8 cellular contexts compared by ENCODE assay signal in genomic region chr11:95154514-95154913, GRCh38.
DNase-seq lines count a peak whose midpoint lies in the region; ATAC-seq, FAIRE-seq and TF ChIP-seq lines count a peak whose summit lies in the region.

No MANE protein-coding gene starts in this region.

- H3K27ac ChIP-seq in transverse colon = no peak overlapping the region

- peak; percentile 57 for DNase-seq in activated gamma-delta T cell treated with Interleukin-2 at 50 U/mL for 16 hours
- no peak for DNase-seq in activated gamma-delta T cell (lab: John Stamatoyannopoulos, UW)
- peak; percentile 52 for DNase-seq in NCI-H1105 treated with DMSO at 0.1 percent for 48 hours (lab: John Stamatoyannopoulos, UW)
- DNase-seq in T-helper 9 cell = peak; percentile 28
- DNase-seq in bronchial epithelial cell (ENCODE audit: low read depth) = peak; percentile 56
- peak; percentile 13 for DNase-seq in midbrain (lab: John Stamatoyannopoulos, UW)
- DNase-seq in transverse colon = peak; percentile 62

- H3K27me3 ChIP-seq in bronchial epithelial cell (ENCODE audit: control insufficient read depth, insufficient read depth, low read length) (no peaks in the 10 kb centered on the region), transverse colon (no peaks in the 10 kb centered on the region)

- TF ChIP-seq CTCF in bronchial epithelial cell (IDR thresholded peaks at IDR 0.05; ENCODE audit: insufficient read depth, low read length, severe bottlenecking) (peak; percentile 63), transverse colon (IDR thresholded peaks at IDR 0.05) (peak; percentile 29 to 62 (median 55))

- H3K4me3 ChIP-seq in bronchial epithelial cell (ENCODE audit: low read depth, low read length) (no peak overlapping the region), transverse colon (no peak overlapping the region)

- in situ Hi-C loops in transverse colon (cut with MboI; ENCODE audit: low pct_ligation_motif_present in 1 of 4, low pct_unique_long_range_greater_than_20kb in 1 of 4, low sequenced_read_pairs in 3 of 4) = loop anchor here in 3 of 4 donors (5.0 to 25.0 kb wide), 4 partner anchors 550 to 1283 kb away; no protein-coding TSS in a partner anchor

- H3K4me1 ChIP-seq in transverse colon = peaks cover 0 to 27% (median 15%) of the 10 kb centered on the region in 4 donors

- no peaks in the 10 kb centered on the region for H3K36me3 ChIP-seq in bronchial epithelial cell (ENCODE audit: control insufficient read depth, insufficient read depth, low read length)
- no peaks in the 10 kb centered on the region for H3K36me3 ChIP-seq in transverse colon

- H3K9me3 ChIP-seq in transverse colon = no peaks in the 10 kb centered on the region

- ATAC-seq in GM18909 (IDR thresholded peaks at IDR 0.05; ENCODE audit: poor library complexity, unreplicated experiment) = no peak

- TF ChIP-seq POLR2A in transverse colon (IDR thresholded peaks at IDR 0.05) = no peak

- intact Hi-C loops in transverse colon (cut with DNase I; ENCODE audit: low total_unique reads) = no loop called here

- FAIRE-seq in bronchial epithelial cell (lab: Jason Lieb, UNC) = peak; percentile 58

- no peak for TF ChIP-seq EP300 in transverse colon (IDR thresholded peaks at IDR 0.05; ENCODE audit: low read depth)
